1 cellular context compared by ENCODE assay signal in the genomic region with DNA sequence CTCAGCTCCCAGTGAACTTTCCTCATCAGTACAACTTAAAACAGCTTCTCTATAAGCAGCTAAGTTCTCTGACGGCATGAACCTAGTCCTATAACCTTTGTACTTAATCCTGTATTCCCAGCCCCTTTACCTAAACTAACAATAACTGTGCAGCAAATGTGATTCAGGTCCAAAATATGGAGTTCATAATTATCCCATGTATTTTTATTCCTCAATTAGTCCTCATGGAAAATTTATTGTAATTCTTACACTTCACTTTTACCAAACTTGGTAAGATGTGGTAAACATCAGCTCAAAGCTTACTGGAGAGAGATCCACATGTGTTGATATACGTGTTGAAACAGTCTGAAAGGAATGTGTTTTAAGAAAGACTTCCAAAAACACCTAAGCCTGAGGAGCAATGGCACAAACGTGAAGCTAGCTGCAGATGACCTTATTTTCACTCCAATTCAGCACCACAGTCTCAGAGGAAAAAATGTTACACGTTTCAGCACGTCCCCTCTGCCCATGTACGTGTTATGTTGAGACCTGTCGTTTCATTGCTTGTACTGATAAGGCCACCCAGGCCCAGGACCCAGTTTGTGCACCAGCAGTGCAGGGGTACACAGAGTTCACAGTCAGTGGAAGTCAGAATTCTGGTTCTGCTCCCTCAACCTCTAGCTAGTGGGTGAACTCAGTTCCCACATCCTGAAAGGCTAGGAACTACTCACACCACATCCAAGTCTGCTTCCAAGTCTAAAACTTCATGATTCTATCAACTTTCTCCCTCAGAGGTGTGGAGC.
TF ChIP-seq lines count a peak whose summit lies in the region.

No MANE protein-coding gene starts in this region.

TF ChIP-seq in HepG2, 621 proteins besides CTCF, POLR2A, EP300 and RAD21 (continued from another document and continues in another):
- TF ChIP-seq USF2 (IDR thresholded peaks at IDR 0.05; ENCODE audit: low read depth, low read length) = no peak
- no peak for TF ChIP-seq USF2 (CRISPR knock-in tag; IDR thresholded peaks at IDR 0.05; ENCODE audit: borderline replicate concordance)
- peak; percentile 18; the same call in 1 of the 2 replicates for TF ChIP-seq ERF (CRISPR knock-in tag; IDR thresholded peaks at IDR 0.05)
- TF ChIP-seq AKAP8 (CRISPR knock-in tag; IDR thresholded peaks at IDR 0.05) = 0 out of 2 replicates have a peak, but pooled peaks have one; percentile 22
- TF ChIP-seq ZNF317 (CRISPR knock-in tag; IDR thresholded peaks at IDR 0.05) = no peak
- TF ChIP-seq TBX3 (IDR thresholded peaks at IDR 0.05; ENCODE audit: borderline replicate concordance) = 0 out of 2 replicates have a peak, but pooled peaks have one; percentile 27
- TF ChIP-seq ZFP41 (CRISPR knock-in tag; IDR thresholded peaks at IDR 0.05; ENCODE audit: borderline replicate concordance) = peak; percentile 63; the same call in 1 of the 2 replicates
- TF ChIP-seq, protein P1, sequence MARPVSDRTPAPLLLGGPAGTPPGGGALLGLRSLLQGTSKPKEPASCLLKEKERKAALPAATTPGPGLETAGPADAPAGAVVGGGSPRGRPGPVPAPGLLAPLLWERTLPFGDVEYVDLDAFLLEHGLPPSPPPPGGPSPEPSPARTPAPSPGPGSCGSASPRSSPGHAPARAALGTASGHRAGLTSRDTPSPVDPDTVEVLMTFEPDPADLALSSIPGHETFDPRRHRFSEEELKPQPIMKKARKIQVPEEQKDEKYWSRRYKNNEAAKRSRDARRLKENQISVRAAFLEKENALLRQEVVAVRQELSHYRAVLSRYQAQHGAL (CRISPR knock-in tag; IDR thresholded peaks at IDR 0.05; ENCODE audit: not compliant biosample characterization) = no peak
- peak; percentile 35; the same call in 1 of the 2 replicates for TF ChIP-seq SP4 (CRISPR knock-in tag; IDR thresholded peaks at IDR 0.05)
- TF ChIP-seq ZNF607 (CRISPR knock-in tag; IDR thresholded peaks at IDR 0.05; ENCODE audit: borderline replicate concordance) = peak; percentile 51; the same call in 1 of the 2 replicates
- peak; percentile 18; the same call in 1 of the 2 replicates for TF ChIP-seq HMGXB3 (CRISPR knock-in tag; IDR thresholded peaks at IDR 0.05; ENCODE audit: borderline replicate concordance)
- peak; percentile 67; the same call in 1 of the 2 replicates for TF ChIP-seq ZBTB38 (CRISPR knock-in tag; IDR thresholded peaks at IDR 0.05)
- TF ChIP-seq CCDC6 (CRISPR knock-in tag; IDR thresholded peaks at IDR 0.05) = no peak
- TF ChIP-seq HOXA7 (CRISPR knock-in tag; IDR thresholded peaks at IDR 0.05) = no peak
- TF ChIP-seq DZIP1 (CRISPR knock-in tag; IDR thresholded peaks at IDR 0.05) = no peak
- TF ChIP-seq PAXIP1 (CRISPR knock-in tag; conservative IDR thresholded peaks at IDR 0.05) = peak; percentile 83
- TF ChIP-seq, protein P2, sequence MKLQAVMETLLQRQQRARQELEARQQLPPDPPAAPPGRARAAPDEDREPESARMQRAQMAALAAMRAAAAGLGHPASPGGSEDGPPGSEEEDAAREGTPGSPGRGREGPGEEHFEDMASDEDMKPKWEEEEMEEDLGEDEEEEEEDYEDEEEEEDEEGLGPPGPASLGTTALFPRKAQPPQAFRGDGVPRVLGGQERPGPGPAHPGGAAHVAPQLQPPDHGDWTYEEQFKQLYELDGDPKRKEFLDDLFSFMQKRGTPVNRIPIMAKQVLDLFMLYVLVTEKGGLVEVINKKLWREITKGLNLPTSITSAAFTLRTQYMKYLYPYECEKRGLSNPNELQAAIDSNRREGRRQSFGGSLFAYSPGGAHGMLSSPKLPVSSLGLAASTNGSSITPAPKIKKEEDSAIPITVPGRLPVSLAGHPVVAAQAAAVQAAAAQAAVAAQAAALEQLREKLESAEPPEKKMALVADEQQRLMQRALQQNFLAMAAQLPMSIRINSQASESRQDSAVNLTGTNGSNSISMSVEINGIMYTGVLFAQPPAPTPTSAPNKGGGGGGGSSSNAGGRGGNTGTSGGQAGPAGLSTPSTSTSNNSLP (IDR thresholded peaks at IDR 0.05; ENCODE audit: low read depth, low read length) = peak; percentile 67
- TF ChIP-seq ZNF263 (CRISPR knock-in tag; IDR thresholded peaks at IDR 0.05) = peak; percentile 34; the same call in 1 of the 2 replicates
- peak; percentile 67 for TF ChIP-seq FOXO1 (CRISPR knock-in tag; IDR thresholded peaks at IDR 0.05)
- peak; percentile 13; the same call in 1 of the 2 replicates for TF ChIP-seq TCF7 (IDR thresholded peaks at IDR 0.05; ENCODE audit: low read depth)
- 0 out of 2 replicates have a peak, but pooled peaks have one; percentile 4 for TF ChIP-seq RFX5 (IDR thresholded peaks at IDR 0.05; ENCODE audit: low read depth, low read length)
- TF ChIP-seq FOSL2 (CRISPR knock-in tag; IDR thresholded peaks at IDR 0.05) = peak; percentile 41; the same call in 1 of the 2 replicates
- TF ChIP-seq CREM (IDR thresholded peaks at IDR 0.05) = peak; percentile 70
- TF ChIP-seq CREM (CRISPR knock-in tag; IDR thresholded peaks at IDR 0.05) = no peak
- 0 out of 2 replicates have a peak, but pooled peaks have one; percentile 15 for TF ChIP-seq ETV5 (CRISPR knock-in tag; IDR thresholded peaks at IDR 0.05; ENCODE audit: borderline replicate concordance)
- peak; percentile 30 for TF ChIP-seq RBM22 (optimal IDR thresholded peaks at IDR 0.05; ENCODE audit: low read length)
- TF ChIP-seq ARID4A (CRISPR knock-in tag; IDR thresholded peaks at IDR 0.05; ENCODE audit: borderline replicate concordance) = peak; percentile 57; the same call in 1 of the 2 replicates
- TF ChIP-seq SALL1 (CRISPR knock-in tag; IDR thresholded peaks at IDR 0.05) = peak; percentile 81
- peak; percentile 27; the same call in 1 of the 2 replicates for TF ChIP-seq ELF1 (CRISPR knock-in tag; IDR thresholded peaks at IDR 0.05)
- peak; percentile 83 for TF ChIP-seq KMT2A (CRISPR knock-in tag; IDR thresholded peaks at IDR 0.05)
- no peak for TF ChIP-seq FOXP1 (IDR thresholded peaks at IDR 0.05)
- TF ChIP-seq FOXP1 (CRISPR knock-in tag; IDR thresholded peaks at IDR 0.05) = peak; percentile 37; the same call in 1 of the 2 replicates
- TF ChIP-seq, protein P3, sequence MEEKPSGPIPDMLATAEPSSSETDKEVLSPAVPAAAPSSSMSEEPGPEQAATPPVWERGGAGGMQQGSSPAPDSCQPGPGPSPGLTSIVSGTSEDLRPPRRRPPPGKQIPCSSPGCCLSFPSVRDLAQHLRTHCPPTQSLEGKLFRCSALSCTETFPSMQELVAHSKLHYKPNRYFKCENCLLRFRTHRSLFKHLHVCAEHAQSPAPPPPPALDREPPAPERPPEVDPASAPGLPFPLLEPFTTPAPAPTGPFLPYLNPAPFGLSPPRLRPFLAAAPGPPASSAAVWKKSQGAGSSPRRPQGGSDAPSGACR (CRISPR knock-in tag; IDR thresholded peaks at IDR 0.05) = 0 out of 2 replicates have a peak, but pooled peaks have one; percentile 15
